10 cellular contexts compared by ENCODE assay signal in the genomic region with DNA sequence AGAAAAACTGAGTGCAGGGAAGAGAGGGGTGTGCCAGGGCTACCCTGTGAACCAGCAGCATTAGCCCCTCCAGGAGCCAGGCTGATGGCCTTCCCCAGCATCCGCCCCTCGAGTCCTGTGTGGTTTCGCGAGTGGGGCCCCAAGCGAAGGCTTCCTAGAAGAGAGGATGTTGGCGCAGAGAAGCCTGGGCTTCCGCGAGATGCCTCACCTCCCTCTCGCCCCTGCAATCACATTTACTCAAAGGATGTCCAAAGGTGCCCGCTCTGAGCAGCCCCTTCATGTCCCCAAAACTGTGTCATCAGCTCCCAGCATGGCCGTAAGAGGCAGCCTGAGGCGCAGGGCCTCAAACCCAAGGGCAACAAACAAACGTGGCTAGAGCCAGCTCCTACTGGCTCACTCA.
DNase-seq lines count a peak whose midpoint lies in the region; ATAC-seq, FAIRE-seq and TF ChIP-seq lines count a peak whose summit lies in the region.
"Had no signal": no experiment of that assay in that cellular context is flagged by ENCODE, and none has a peak within 500 bp of the region (broad histone marks: within the 10 kb centered on the region; RNA-seq: fewer than 3 reads in every experiment).

No MANE protein-coding gene starts in this region.

- H3K79me2 ChIP-seq in hepatocyte, result no peaks in the 10 kb centered on the region

- peak; percentile 25 for DNase-seq in activated CD4-positive, alpha-beta T cell treated with anti-CD3 and anti-CD28 coated beads, Interleukin-2, amount 50 U/mL, for 1 hour
- DNase-seq in activated naive CD8-positive, alpha-beta T cell treated with anti-CD3 and anti-CD28 coated beads, Interleukin-2, amount 50 U/mL, for 24 hours, result peak; percentile 68
- peak; percentile 16 to 19 for DNase-seq in stimulated activated CD4-positive, alpha-beta T cell treated with anti-CD3 and anti-CD28 coated beads, Interleukin-1b, Interleukin-23, amount 100 ng/mL, for 4 hours (ENCODE audit: low read depth in 2 of 2)
- DNase-seq in hepatocyte (ENCODE audit: low spot score) (no peak), D721Med (ENCODE audit: insufficient read length, low spot score) (no peak)
- DNase-seq: mesenchymal stem cell, NCI-H1417 had no signal

- peak overlapping the region; percentile 97 for H3K27ac Mint-ChIP-seq in activated naive CD8-positive, alpha-beta T cell treated with anti-CD3 and anti-CD28 coated beads, Interleukin-2, amount 50 U/mL, for 24 hours

- H3K4me3 Mint-ChIP-seq in activated naive CD8-positive, alpha-beta T cell treated with anti-CD3 and anti-CD28 coated beads, Interleukin-2, amount 50 U/mL, for 24 hours, result peak overlapping the region; percentile 69

- H3K27me3 Mint-ChIP-seq in activated naive CD8-positive, alpha-beta T cell treated with anti-CD3 and anti-CD28 coated beads, Interleukin-2, amount 50 U/mL, for 24 hours, result no peaks in the 10 kb centered on the region

- 87% methylated on average over 13 of the region's 13 CpGs for WGBS in hepatocyte (ENCODE audit: low lambda C conversion rate, missing lambda C conversion rate)

- H3K4me3 ChIP-seq in BLaER1, result no peak overlapping the region
- no peak overlapping the region for H3K4me3 ChIP-seq in hepatocyte

- H3K9me2 ChIP-seq in hepatocyte (replicated peaks; ENCODE audit: insufficient read depth), result no peaks in the 10 kb centered on the region

- H3K9me3 ChIP-seq in BLaER1, result no peaks in the 10 kb centered on the region
- no peaks in the 10 kb centered on the region for H3K9me3 ChIP-seq in hepatocyte (ENCODE audit: low read depth)

- H3K27me3 ChIP-seq in BLaER1 (no peaks in the 10 kb centered on the region), hepatocyte (no peaks in the 10 kb centered on the region)

- H3K9ac ChIP-seq in BLaER1, result peak overlapping the region; percentile 7; the same call in 1 of the 2 replicates

- H4K20me1 ChIP-seq in BLaER1 (no peaks in the 10 kb centered on the region), hepatocyte (ENCODE audit: insufficient read depth, poor library complexity, severe bottlenecking) (no peaks in the 10 kb centered on the region)

- H2AFZ ChIP-seq in hepatocyte, result no peak overlapping the region

- FAIRE-seq in D721Med (lab: Jason Lieb, UNC), result no peak

- H3K27ac ChIP-seq in BLaER1 (peak overlapping the region; percentile 71), hepatocyte (no peak overlapping the region)

- no peak for TF ChIP-seq CTCF in hepatocyte (IDR thresholded peaks at IDR 0.05; ENCODE audit: poor library complexity)
- TF ChIP-seq CTCF in D721Med (IDR thresholded peaks at IDR 0.05; ENCODE audit: insufficient read depth, missing control alignments), result no peak

- H3K4me2 ChIP-seq in BLaER1 (peak overlapping the region; percentile 73), hepatocyte (no peak overlapping the region)

- H3K4me1 ChIP-seq in BLaER1, result peaks cover 81% of the 10 kb centered on the region
- no peaks in the 10 kb centered on the region for H3K4me1 ChIP-seq in hepatocyte (ENCODE audit: insufficient read depth)

- peaks cover 85% of the 10 kb centered on the region for H3K4me1 Mint-ChIP-seq in activated naive CD8-positive, alpha-beta T cell treated with anti-CD3 and anti-CD28 coated beads, Interleukin-2, amount 50 U/mL, for 24 hours

- H3K9me3 Mint-ChIP-seq in activated naive CD8-positive, alpha-beta T cell treated with anti-CD3 and anti-CD28 coated beads, Interleukin-2, amount 50 U/mL, for 24 hours, result no peaks in the 10 kb centered on the region

- H3K36me3 Mint-ChIP-seq in activated naive CD8-positive, alpha-beta T cell treated with anti-CD3 and anti-CD28 coated beads, Interleukin-2, amount 50 U/mL, for 24 hours (ENCODE audit: low read depth), result peaks cover 38% of the 10 kb centered on the region

- peak; percentile 60 for ATAC-seq in activated naive CD8-positive, alpha-beta T cell treated with anti-CD3 and anti-CD28 coated beads, Interleukin-2, amount 50 U/mL, for 24 hours
- ATAC-seq in GM19467 (IDR thresholded peaks at IDR 0.05; ENCODE audit: unreplicated experiment) (no peak), GM21381 (IDR thresholded peaks at IDR 0.05; ENCODE audit: unreplicated experiment) (no peak)

- H3K36me3 ChIP-seq in BLaER1 (no peaks in the 10 kb centered on the region), hepatocyte (replicated peaks; ENCODE audit: insufficient read depth, low read depth) (no peaks in the 10 kb centered on the region)

Comparison
In these comparisons a context has a peak if more than half of its experiments do, and no peak if none do; other contexts are left out.
1. DNase-seq: peak in activated CD4-positive, alpha-beta T cell treated with anti-CD3 and anti-CD28 coated beads, Interleukin-2, amount 50 U/mL, for 1 hour (single experiment), activated naive CD8-positive, alpha-beta T cell treated with anti-CD3 and anti-CD28 coated beads, Interleukin-2, amount 50 U/mL, for 24 hours (single experiment) and stimulated activated CD4-positive, alpha-beta T cell treated with anti-CD3 and anti-CD28 coated beads, Interleukin-1b, Interleukin-23, amount 100 ng/mL, for 4 hours (2 of 2); none in hepatocyte (single experiment) and D721Med (single experiment).